9 cellular contexts compared by ENCODE assay signal in the genomic region with DNA sequence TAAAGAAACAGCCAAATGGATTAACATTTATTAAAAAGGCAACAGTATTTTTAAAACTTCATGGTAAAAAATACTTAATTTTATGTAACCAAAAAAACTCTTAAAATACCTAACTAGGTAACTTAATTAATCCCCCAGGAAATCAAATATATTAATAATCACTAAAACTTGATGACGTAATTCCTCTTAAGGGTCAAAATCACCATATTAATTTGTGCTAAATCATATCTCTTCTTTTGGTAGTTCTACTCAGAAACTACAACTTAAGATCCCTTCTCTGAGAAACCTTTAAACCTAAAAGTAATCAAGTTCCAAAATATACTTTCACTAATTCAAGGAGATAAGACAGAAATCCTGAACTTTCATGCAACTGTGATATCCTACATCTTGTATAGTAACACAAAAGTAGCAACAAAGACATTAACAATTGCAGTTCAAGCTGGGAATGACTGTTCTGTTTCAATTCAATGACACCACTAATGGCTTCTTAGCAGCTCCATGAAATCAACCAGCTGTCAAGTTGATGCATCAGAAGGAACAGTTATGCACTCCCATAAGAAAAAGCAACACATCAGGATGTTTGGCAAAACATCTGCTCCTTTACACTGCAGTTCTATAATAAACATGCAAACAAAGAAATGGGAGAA. TPM values are rescaled to one million over a fixed set of nuclear protein-coding genes. Genes with fewer than 3 reads are reported as not detected.
A peak's percentile ranks its signal among the peaks of the same experiment; 100 is the strongest.
DNase-seq lines count a peak whose midpoint lies in the region; ATAC-seq and TF ChIP-seq lines count a peak whose summit lies in the region.
"Had no signal": no experiment of that assay in that cellular context is flagged by ENCODE, and none has a peak within 500 bp of the region (broad histone marks: within the 10 kb centered on the region; RNA-seq: fewer than 3 reads in every experiment).

No MANE protein-coding gene starts in this region.

- H2AFZ ChIP-seq in OCI-LY7 (ENCODE audit: low read length) = no peak overlapping the region

- H3K27ac ChIP-seq in heart right ventricle (peak overlapping the region; percentile 55 to 100 (median 98)), SK-N-MC (peak overlapping the region; percentile 37; the same call in 1 of the 2 replicates), uterus (peak overlapping the region; percentile 95 to 99), OCI-LY7 (ENCODE audit: low read depth, low read length, poor library complexity, severe bottlenecking) (no peak overlapping the region)
- H3K27ac ChIP-seq: BLaER1 had no signal

- CTCF ChIA-PET in OCI-LY7 (lab: Charles Lee; ENCODE audit: unreplicated experiment) = no interaction called here
- CTCF ChIA-PET in GM10248 (lab: Yijun Ruan, JAX) = interaction anchor here (1.3 kb wide), 1 partner anchor 10 kb away, joined by 4 read pairs; no protein-coding TSS in a partner anchor

- no peaks in the 10 kb centered on the region for H3K79me2 ChIP-seq in OCI-LY7 (ENCODE audit: insufficient read depth, low read depth, low read length)

- TF ChIP-seq CTCF in heart right ventricle (IDR thresholded peaks at IDR 0.05) = no peak
- no peak for TF ChIP-seq CTCF in uterus (IDR thresholded peaks at IDR 0.05)
- TF ChIP-seq CTCF in OCI-LY7 (conservative IDR thresholded peaks at IDR 0.05; ENCODE audit: low read length) = no peak
- TF ChIP-seq CTCF in GM10248 (IDR thresholded peaks at IDR 0.05; ENCODE audit: control extremely low read depth, extremely low read depth, low read depth, missing control alignments) = no peak

- DNase-seq in heart right ventricle = no peak
- no peak for DNase-seq in Right ventricle myocardium superior
- DNase-seq in SK-N-MC (ENCODE audit: low read depth, low spot score) = no peak
- DNase-seq in uterus = no peak
- DNase-seq in OCI-LY7 (ENCODE audit: low spot score) = no peak
- no peak for DNase-seq in GM10248 (ENCODE audit: extremely low spot score)

- TF ChIP-seq POLR2A in uterus (IDR thresholded peaks at IDR 0.05) = no peak

- H3K9me2 ChIP-seq in OCI-LY7 (ENCODE audit: insufficient read depth, low read length) = no peaks in the 10 kb centered on the region

- no peaks in the 10 kb centered on the region for H3K36me3 ChIP-seq in heart right ventricle
- H3K36me3 ChIP-seq in SK-N-MC (ENCODE audit: insufficient read depth, low read length) = no peaks in the 10 kb centered on the region
- H3K36me3 ChIP-seq in iPS-15b (ENCODE audit: control insufficient read depth, insufficient read depth, low read length) = no peaks in the 10 kb centered on the region
- H3K36me3 ChIP-seq in uterus = no peaks in the 10 kb centered on the region
- no peaks in the 10 kb centered on the region for H3K36me3 ChIP-seq in OCI-LY7 (ENCODE audit: insufficient read depth, low read length)

- ATAC-seq in heart right ventricle = no peak
- ATAC-seq in Right ventricle myocardium superior (ENCODE audit: poor library complexity) = no peak
- ATAC-seq in HG03108 (IDR thresholded peaks at IDR 0.05; ENCODE audit: unreplicated experiment) = no peak

- POLR2A ChIA-PET in OCI-LY7 (lab: Charles Lee) = interaction anchor here (0.5 to 1.9 kb wide), 2 partner anchors 8 to 162 kb away, joined by 4 to 8 read pairs; no protein-coding TSS in a partner anchor
- POLR2A ChIA-PET in GM10248 (lab: Yijun Ruan, JAX) = no interaction called here

- H3K4me1 ChIP-seq in heart right ventricle (peaks cover 0 to 70% (median 58%) of the 10 kb centered on the region in 9 donors), iPS-15b (ENCODE audit: control insufficient read depth, insufficient read depth, low read length) (peaks cover 17% of the 10 kb centered on the region), uterus (no peaks in the 10 kb centered on the region), OCI-LY7 (ENCODE audit: insufficient read depth, low read length, poor library complexity, severe bottlenecking) (no peaks in the 10 kb centered on the region)

- H3K4me2 ChIP-seq in OCI-LY7 (ENCODE audit: low read length) = no peak overlapping the region

- H3K4me3 ChIP-seq in heart right ventricle (peak overlapping the region in 7 of 10 donors; percentile 58 to 81 (median 76)), SK-N-MC (peak overlapping the region; percentile 26), iPS-15b (ENCODE audit: low read depth, low read length) (peak overlapping the region; percentile 0), uterus (peak overlapping the region in 1 of 2 donors; percentile 56), OCI-LY7 (ENCODE audit: low read depth, low read length, poor library complexity, severe bottlenecking) (no peak overlapping the region)
- H3K4me3 ChIP-seq: BLaER1 had no signal

- no TSS peak for BruUV-seq in OCI-LY7 (replicated peaks; lab: Mats Ljungman, UMichigan)

- H3K9me3 ChIP-seq in heart right ventricle = no peaks in the 10 kb centered on the region
- no peaks in the 10 kb centered on the region for H3K9me3 ChIP-seq in SK-N-MC (ENCODE audit: low read depth, low read length)
- no peaks in the 10 kb centered on the region for H3K9me3 ChIP-seq in iPS-15b (ENCODE audit: control insufficient read depth, insufficient read depth, low read length)
- no peaks in the 10 kb centered on the region for H3K9me3 ChIP-seq in uterus
- no peaks in the 10 kb centered on the region for H3K9me3 ChIP-seq in OCI-LY7 (ENCODE audit: low read length)
- H3K9me3 ChIP-seq: BLaER1 had no signal

- no peaks in the 10 kb centered on the region for H4K20me1 ChIP-seq in OCI-LY7 (ENCODE audit: insufficient read depth, low read length)

- H3K9ac ChIP-seq in SK-N-MC (ENCODE audit: insufficient read length) = no peak overlapping the region
- no peak overlapping the region for H3K9ac ChIP-seq in iPS-15b (ENCODE audit: low read depth, low read length)
- H3K9ac ChIP-seq: BLaER1 had no signal

- H3K27me3 ChIP-seq in heart right ventricle (no peaks in the 10 kb centered on the region), iPS-15b (ENCODE audit: control insufficient read depth, insufficient read depth, low read length) (no peaks in the 10 kb centered on the region), uterus (no peaks in the 10 kb centered on the region)
- H3K27me3 ChIP-seq: BLaER1 had no signal

- intact Hi-C loops in heart right ventricle (cut with DNase I) (loop anchor here in 2 of 10 donors (10.0 kb wide), 3 partner anchors 158 to 192 kb away; no protein-coding TSS in a partner anchor), Right ventricle myocardium superior (cut with DNase I) (no loop called here), uterus (cut with DNase I; ENCODE audit: low total_unique reads) (no loop called here), OCI-LY7 (cut with micrococcal nuclease; ENCODE audit: unreplicated experiment) (no loop called here)

- WGBS in heart right ventricle, 2 donors = 40 to 61% methylated on average over 1 of the region's 1 CpG

RNA-seq across cellular contexts. Expression of gene BAZ2B, which starts 4.0 kb away (rescaled TPM):
- total RNA-seq in heart right ventricle (10 to 100 TPM; 30.8 to 57.2 (median 45.5) TPM), Right ventricle myocardium superior (27.0 TPM), uterus (100 to 1,000 TPM in 3 of 4 donors, 10 to 100 TPM in 1; 94.5 to 237 (median 145) TPM), OCI-LY7 (2022) (11.8 and 16.2 TPM in 2 replicates)
- polyA plus RNA-seq in heart right ventricle = 10 to 100 TPM in 1 of 2 donors, 1 to 10 TPM in 1; 6.8 to 39.6 TPM
- 3.7 and 10.8 TPM in 2 replicates for total RNA-seq in OCI-LY7 (2014; rRNA removed; shearing (Covaris generic))
